In genomic region chr3:41299036-41299435, GRCh38 we compare ENCODE assay signal across 30 cellular contexts.
"Had no signal": no experiment of that assay in that cellular context is flagged by ENCODE, and none has a peak within 500 bp of the region (broad histone marks: within the 10 kb centered on the region; RNA-seq: fewer than 3 reads in every experiment).

No MANE protein-coding gene starts in this region.

- H3K36me3 ChIP-seq: adrenal gland, ascending aorta, brain microvascular endothelial cell, breast epithelium, cardiac muscle cell had no signal

- H3K4me3 ChIP-seq: adrenal gland, ascending aorta, body of pancreas, breast epithelium, cardiac muscle cell had no signal

- H3K27me3 ChIP-seq: adrenal gland, ascending aorta, body of pancreas, brain microvascular endothelial cell, breast epithelium, cardiac muscle cell had no signal

- H3K9me3 ChIP-seq: adrenal gland, ascending aorta, body of pancreas, breast epithelium had no signal

- DNase-seq: activated effector memory CD4-positive, alpha-beta T cell treated with anti-CD3 and anti-CD28 coated beads, Interleukin-2, amount 50 U/mL, for 16 hours; activated effector memory CD4-positive, alpha-beta T cell treated with Interleukin-2 at 50 U/mL for 16 hours; activated gamma-delta T cell; activated gamma-delta T cell treated with Interleukin-2 at 50 U/mL for 16 hours; activated naive CD4-positive, alpha-beta T cell; activated naive CD4-positive, alpha-beta T cell treated with anti-CD3 and anti-CD28 coated beads for 36 hours; activated naive CD4-positive, alpha-beta T cell treated with anti-CD3 and anti-CD28 coated beads, Interleukin-2, amount 10 ng/mL, durations not matched to agents 7 days and 5 days; activated naive CD4-positive, alpha-beta T cell treated with anti-CD3 and anti-CD28 coated beads, Interleukin-2, amount 50 U/mL, for 16 hours; activated naive CD4-positive, alpha-beta T cell treated with Interleukin-2 at 50 U/mL for 16 hours; activated naive CD8-positive, alpha-beta T cell treated with anti-CD3 and anti-CD28 coated beads for 36 hours; activated naive CD8-positive, alpha-beta T cell treated with anti-CD3 and anti-CD28 coated beads, Interleukin-2, amount 10 ng/mL, durations not matched to agents 7 days and 5 days; activated naive CD8-positive, alpha-beta T cell treated with anti-CD3 and anti-CD28 coated beads, Interleukin-2, amount 50 U/mL, for 24 hours; activated T-cell treated with anti-CD3 and anti-CD28 coated beads, Interleukin-2, amount 50 U/mL, for 1 hour; activated T-cell treated with anti-CD3 and anti-CD28 coated beads, Interleukin-2, amount 50 U/mL, for 24 hours; activated T-cell treated with anti-CD3 and anti-CD28 coated beads, Interleukin-2, amount 50 U/mL, for 4 hours; activated T-cell treated with anti-CD3 and anti-CD28 coated beads, Interleukin-2, amount 50 U/mL, for 48 hours; activated T-cell treated with anti-CD3 and anti-CD28 coated beads, Interleukin-2, amount 50 U/mL, for 72 hours; adrenal gland; amniotic stem cell; amygdala; anterior cingulate cortex; aorta; body of pancreas; brain microvascular endothelial cell; caudate nucleus; central memory CD4-positive, alpha-beta T cell; cerebellar nuclear complex had no signal

- H3K4me1 ChIP-seq: adrenal gland, ascending aorta, body of pancreas, breast epithelium had no signal

- H3K27ac ChIP-seq: adrenal gland, ascending aorta, body of pancreas, brain microvascular endothelial cell, breast epithelium, cardiac muscle cell had no signal
